Comparison of ENCODE assay signal across 2 cellular contexts in genomic region chr21:44521928-44522752, GRCh38.
TF ChIP-seq lines count a peak whose summit lies in the region.

No MANE protein-coding gene starts in this region.

TF ChIP-seq in A549, 52 proteins besides CTCF, POLR2A, EP300 and RAD21:
- TF ChIP-seq JUN (IDR thresholded peaks at IDR 0.05) = no peak
- TF ChIP-seq REST (IDR thresholded peaks at IDR 0.05) = no peak

TF ChIP-seq in HCT116, 20 proteins besides CTCF, POLR2A, EP300 and RAD21:
- TF ChIP-seq FOSL1 (IDR thresholded peaks at IDR 0.05; ENCODE audit: low read depth) (no peak), EGR1 (IDR thresholded peaks at IDR 0.05; ENCODE audit: low read depth) (no peak), REST (IDR thresholded peaks at IDR 0.05; ENCODE audit: low read depth) (no peak), ELF1 (IDR thresholded peaks at IDR 0.05; ENCODE audit: borderline replicate concordance, low read depth) (no peak), ZNF274 (IDR thresholded peaks at IDR 0.05; ENCODE audit: low read depth, low read length) (no peak)
